ENCODE assay signal across 1 cellular context in the genomic region with DNA sequence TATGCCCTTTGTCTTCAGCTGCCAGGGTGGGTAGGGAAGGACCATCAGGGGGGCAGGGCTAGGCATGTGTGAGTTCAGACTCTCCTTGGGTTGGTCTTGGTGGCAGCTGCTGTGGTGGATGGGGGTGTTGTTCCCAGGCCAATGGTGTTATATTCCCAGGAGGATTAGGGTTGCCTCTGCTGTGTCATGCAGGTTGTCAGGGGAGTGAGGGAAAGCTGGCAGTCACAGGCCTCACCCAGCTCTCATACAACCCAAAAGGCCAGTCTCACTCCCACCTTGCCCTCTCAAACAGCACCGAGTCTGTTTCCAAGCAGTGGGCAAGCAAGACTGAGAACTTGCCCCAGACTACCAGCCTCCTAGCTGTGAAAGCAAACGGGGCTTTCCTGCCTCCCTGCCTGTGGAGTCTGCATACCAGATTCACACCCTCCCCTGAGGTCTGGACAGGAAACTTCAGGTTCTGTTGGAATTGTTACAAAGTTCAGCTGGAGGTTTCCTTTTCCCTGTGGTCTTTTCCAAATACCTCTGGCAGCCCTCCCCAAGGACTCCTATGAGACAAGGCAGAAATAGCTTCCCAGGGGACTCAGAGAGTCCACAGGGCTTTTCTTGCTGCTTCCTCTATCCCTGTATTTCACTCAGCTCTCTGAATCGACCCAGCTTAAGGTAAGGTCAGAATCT.
TF ChIP-seq lines count a peak whose summit lies in the region.

No MANE protein-coding gene starts in this region.

TF ChIP-seq in H1, 55 proteins besides CTCF, POLR2A, EP300 and RAD21:
- TF ChIP-seq HDAC2 (IDR thresholded peaks at IDR 0.05; ENCODE audit: borderline replicate concordance in 1 of 2, low read depth in 2 of 2, low read length in 2 of 2) (no peak), SP4 (IDR thresholded peaks at IDR 0.05; ENCODE audit: low read length) (no peak), TAF1 (IDR thresholded peaks at IDR 0.05; ENCODE audit: low read depth, low read length) (no peak), SIN3A (conservative IDR thresholded peaks at IDR 0.05 in 1 of 2, IDR thresholded peaks at IDR 0.05 in 1 of 2; ENCODE audit: low read depth in 1 of 2, low read length in 2 of 2) (no peak), HDAC6 (IDR thresholded peaks at IDR 0.05; ENCODE audit: low read depth, low read length) (no peak), BRCA1 (IDR thresholded peaks at IDR 0.05; ENCODE audit: low read depth, low read length) (no peak), TCF12 (IDR thresholded peaks at IDR 0.05; ENCODE audit: low read depth, low read length) (no peak), CEBPB (IDR thresholded peaks at IDR 0.05; ENCODE audit: low read depth, low read length) (no peak), RXRA (IDR thresholded peaks at IDR 0.05; ENCODE audit: insufficient read depth, low read depth, low read length) (no peak), TAF7 (optimal IDR thresholded peaks at IDR 0.05; ENCODE audit: borderline replicate concordance, low read depth, low read length) (no peak), BACH1 (IDR thresholded peaks at IDR 0.05; ENCODE audit: low read length) (no peak), RNF2 (IDR thresholded peaks at IDR 0.05; ENCODE audit: borderline replicate concordance, low read depth, low read length, missing control alignments, poor library complexity, severe bottlenecking) (no peak), SP1 (IDR thresholded peaks at IDR 0.05; ENCODE audit: low read depth, low read length) (no peak), GTF2F1 (IDR thresholded peaks at IDR 0.05; ENCODE audit: borderline replicate concordance, low read depth, low read length) (no peak), CBX5 (IDR thresholded peaks at IDR 0.05; ENCODE audit: low read depth, low read length) (no peak), RBBP5 (IDR thresholded peaks at IDR 0.05; ENCODE audit: borderline replicate concordance, low read depth, low read length) (no peak), EZH2 (IDR thresholded peaks at IDR 0.05; ENCODE audit: low read depth, low read length, severe bottlenecking) (no peak)
- TF ChIP-seq, protein P1, sequence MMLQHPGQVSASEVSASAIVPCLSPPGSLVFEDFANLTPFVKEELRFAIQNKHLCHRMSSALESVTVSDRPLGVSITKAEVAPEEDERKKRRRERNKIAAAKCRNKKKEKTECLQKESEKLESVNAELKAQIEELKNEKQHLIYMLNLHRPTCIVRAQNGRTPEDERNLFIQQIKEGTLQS (IDR thresholded peaks at IDR 0.05; ENCODE audit: insufficient read depth, low read depth, low read length), result no peak
